Comparison of ENCODE assay signal across 16 cellular contexts in the genomic region with DNA sequence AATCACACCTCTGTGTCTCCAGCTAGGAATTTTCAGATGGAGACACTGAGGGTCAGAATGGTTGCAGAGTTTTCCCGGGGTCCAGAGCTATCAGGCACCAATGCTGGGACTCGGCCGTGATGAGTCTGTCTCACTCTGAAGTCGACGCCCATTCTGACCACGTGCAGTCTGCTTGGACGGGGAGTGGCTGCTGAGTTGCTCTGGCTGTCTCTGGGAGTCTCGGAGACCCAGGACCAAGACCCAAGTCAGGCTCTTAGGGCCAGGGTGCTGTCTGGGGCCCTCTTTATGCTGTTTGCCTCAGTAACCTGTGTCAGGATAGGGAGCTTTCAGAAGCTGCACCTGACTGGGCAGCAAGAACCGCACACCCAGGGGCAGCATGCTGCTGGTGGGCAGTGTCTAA. TPM values are rescaled to one million over a fixed set of nuclear protein-coding genes. Genes with fewer than 3 reads are reported as not detected.
A peak's percentile ranks its signal among the peaks of the same experiment; 100 is the strongest.
DNase-seq lines count a peak whose midpoint lies in the region; ATAC-seq, FAIRE-seq and TF ChIP-seq lines count a peak whose summit lies in the region.
"Had no signal": no experiment of that assay in that cellular context is flagged by ENCODE, and none has a peak within 500 bp of the region (broad histone marks: within the 10 kb centered on the region; RNA-seq: fewer than 3 reads in every experiment).

No MANE protein-coding gene starts in this region.

- POLR2A ChIA-PET in H1 (lab: Charles Lee; ENCODE audit: partially characterized antibody): interaction anchor here (0.6 to 2.4 kb wide), 4 partner anchors 28 to 426 kb away, joined by 3 to 5 read pairs (median 4); a partner anchor contains a TSS
- POLR2A ChIA-PET in activated CD4-positive, alpha-beta T cell treated with anti-CD3 and anti-CD28 coated beads, Interleukin-2, amount 10 ng/mL, durations not matched to agents 7 days and 5 days (lab: Charles Lee): no interaction called here

- H3K9me3 ChIP-seq in left ventricle myocardium inferior (replicated peaks) (no peaks in the 10 kb centered on the region), H1 (ENCODE audit: insufficient read depth in 2 of 2, low read depth in 1 of 2, low read length in 1 of 2) (no peaks in the 10 kb centered on the region), skeletal muscle satellite cell (replicated peaks; ENCODE audit: low read length) (no peaks in the 10 kb centered on the region)

- no peaks in the 10 kb centered on the region for H3K9me3 Mint-ChIP-seq in activated CD4-positive, alpha-beta T cell treated with anti-CD3 and anti-CD28 coated beads, Interleukin-2, amount 10 ng/mL, durations not matched to agents 7 days and 5 days
- H3K9me3 Mint-ChIP-seq: CD4-positive, CD25-positive, alpha-beta regulatory T cell; H9 had no signal

- H3K79me1 ChIP-seq in H1 (ENCODE audit: low read depth, low read length): no peaks in the 10 kb centered on the region

- ATAC-seq in HG03442 (IDR thresholded peaks at IDR 0.05; ENCODE audit: unreplicated experiment): no peak

- peak overlapping the region; percentile 72 for H3K4me3 ChIP-seq in left ventricle myocardium inferior
- no peak overlapping the region for H3K4me3 ChIP-seq in H1 (ENCODE audit: extremely low read depth in 1 of 4, insufficient read depth in 2 of 4, low read depth in 3 of 4, low read length in 4 of 4)
- no peak overlapping the region for H3K4me3 ChIP-seq in skeletal muscle satellite cell (ENCODE audit: low read length)

- H3K27ac ChIP-seq in left ventricle myocardium inferior (replicated peaks): peak overlapping the region; percentile 95
- H3K27ac ChIP-seq in H1 (ENCODE audit: low read depth, low read length): no peak overlapping the region

- no peak for TF ChIP-seq POLR2A in H1 (IDR thresholded peaks at IDR 0.05; ENCODE audit: control extremely low read depth in 1 of 2, low read depth in 2 of 2, low read length in 2 of 2)

- H4K91ac ChIP-seq in H1 (replicated peaks; ENCODE audit: insufficient read length, low read length): no peak overlapping the region

- H3K36me3 ChIP-seq in left ventricle myocardium inferior (peaks cover 7% of the 10 kb centered on the region), H1 (ENCODE audit: control insufficient read depth in 2 of 4, insufficient read depth in 4 of 4, low read length in 3 of 4) (no peaks in the 10 kb centered on the region), skeletal muscle satellite cell (ENCODE audit: insufficient read depth, low read length) (peaks cover 41% of the 10 kb centered on the region)

- H4K5ac ChIP-seq in H1 (ENCODE audit: insufficient read length, low read depth, low read length): no peak overlapping the region

- H3K9ac ChIP-seq in H1 (replicated peaks in 1 of 4; ENCODE audit: extremely low read depth in 1 of 4, low read depth in 3 of 4, low read length in 3 of 4): no peak overlapping the region
- no peak overlapping the region for H3K9ac ChIP-seq in skeletal muscle satellite cell (ENCODE audit: low read depth, low read length)

- H3K23ac ChIP-seq in H1 (ENCODE audit: insufficient read length): no peak overlapping the region

- H2BK15ac ChIP-seq in H1 (ENCODE audit: low read length): 0 out of 2 replicates have a peak overlapping the region, but pooled peaks have one; percentile 81

- H3K4ac ChIP-seq in H1 (replicated peaks; ENCODE audit: insufficient read length, low read depth, low read length): no peak overlapping the region

- no peaks in the 10 kb centered on the region for H3K4me1 Mint-ChIP-seq in activated CD4-positive, alpha-beta T cell treated with anti-CD3 and anti-CD28 coated beads, Interleukin-2, amount 10 ng/mL, durations not matched to agents 7 days and 5 days

- TF ChIP-seq CTCF in left ventricle myocardium inferior (IDR thresholded peaks at IDR 0.05; ENCODE audit: borderline replicate concordance) (no peak), H1 (IDR thresholded peaks at IDR 0.05; ENCODE audit: control extremely low read depth in 1 of 3, insufficient read depth in 1 of 3, low read depth in 1 of 3, low read length in 3 of 3) (no peak)

- H3K27ac Mint-ChIP-seq in activated CD4-positive, alpha-beta T cell treated with anti-CD3 and anti-CD28 coated beads, Interleukin-2, amount 10 ng/mL, durations not matched to agents 7 days and 5 days: no peak overlapping the region
- H3K27ac Mint-ChIP-seq: H9 had no signal

- no peaks in the 10 kb centered on the region for H4K20me1 ChIP-seq in H1 (replicated peaks in 1 of 2; ENCODE audit: control insufficient read depth in 1 of 2, insufficient read depth in 2 of 2, low read length in 2 of 2)

- no peaks in the 10 kb centered on the region for H3K27me3 ChIP-seq in left ventricle myocardium inferior (ENCODE audit: low read depth)
- H3K27me3 ChIP-seq in H1 (replicated peaks in 1 of 4; ENCODE audit: control insufficient read depth in 3 of 4, extremely low read depth in 1 of 4, insufficient read depth in 3 of 4, low read length in 3 of 4): no peaks in the 10 kb centered on the region; a peak in 2 of 7 replicates
- no peaks in the 10 kb centered on the region for H3K27me3 ChIP-seq in skeletal muscle satellite cell (ENCODE audit: control insufficient read depth, insufficient read depth, low read length)

- H3K79me2 ChIP-seq in H1 (ENCODE audit: control insufficient read depth in 1 of 2, insufficient read depth in 2 of 2, low read length in 2 of 2): no peaks in the 10 kb centered on the region

- no peak overlapping the region for H2AFZ ChIP-seq in H1 (ENCODE audit: low read length)

- H3K36me3 Mint-ChIP-seq in activated CD4-positive, alpha-beta T cell treated with anti-CD3 and anti-CD28 coated beads, Interleukin-2, amount 10 ng/mL, durations not matched to agents 7 days and 5 days (ENCODE audit: low read depth): no peaks in the 10 kb centered on the region
- H3K36me3 Mint-ChIP-seq: CD4-positive, CD25-positive, alpha-beta regulatory T cell had no signal

- H2BK12ac ChIP-seq in H1 (ENCODE audit: low read depth, low read length): no peak overlapping the region

- FAIRE-seq in H1 (lab: Jason Lieb, UNC): no peak
- FAIRE-seq: G401.6, RCC 7860 had no signal

- no peak overlapping the region for H3K56ac ChIP-seq in H1 (replicated peaks; ENCODE audit: insufficient read length, low read depth, low read length)

- peaks cover 7% of the 10 kb centered on the region for H3K27me3 Mint-ChIP-seq in activated CD4-positive, alpha-beta T cell treated with anti-CD3 and anti-CD28 coated beads, Interleukin-2, amount 10 ng/mL, durations not matched to agents 7 days and 5 days

- H3K4me3 Mint-ChIP-seq in activated CD4-positive, alpha-beta T cell treated with anti-CD3 and anti-CD28 coated beads, Interleukin-2, amount 10 ng/mL, durations not matched to agents 7 days and 5 days: no peak overlapping the region
- H3K4me3 Mint-ChIP-seq: CD4-positive, CD25-positive, alpha-beta regulatory T cell had no signal

- H3K4me1 ChIP-seq in left ventricle myocardium inferior (peaks cover 73% of the 10 kb centered on the region), H1 (replicated peaks in 1 of 4; ENCODE audit: control insufficient read depth in 3 of 4, insufficient read depth in 4 of 4, low read length in 3 of 4) (peaks cover 6 to 29% (median 19%) of the 10 kb centered on the region in 4 experiments), skeletal muscle satellite cell (ENCODE audit: control insufficient read depth, insufficient read depth, low read length) (peaks cover 65% of the 10 kb centered on the region)

- no peak overlapping the region for H2AK5ac ChIP-seq in H1 (ENCODE audit: low read depth, low read length)

- H2BK120ac ChIP-seq in H1 (replicated peaks; ENCODE audit: low read depth, low read length): no peak overlapping the region

- H2BK20ac ChIP-seq in H1 (ENCODE audit: low read length): no peak overlapping the region

- TF ChIP-seq EP300 in H1 (IDR thresholded peaks at IDR 0.05; ENCODE audit: borderline replicate concordance in 1 of 2, low read depth in 2 of 2, low read length in 2 of 2): no peak

- TF ChIP-seq RAD21 in H1 (IDR thresholded peaks at IDR 0.05 in 1 of 2, conservative IDR thresholded peaks at IDR 0.05 in 1 of 2; ENCODE audit: low read depth in 2 of 2, low read length in 2 of 2): no peak

- no peak overlapping the region for H3K18ac ChIP-seq in H1 (ENCODE audit: extremely low read depth, low read length)

- intact Hi-C loops in left ventricle myocardium inferior (cut with micrococcal nuclease) (no loop called here), cardiac septum (cut with DNase I) (no loop called here)

- no peak overlapping the region for H4K8ac ChIP-seq in H1 (ENCODE audit: extremely low read depth, insufficient read depth, low read length)

- DNase-seq in left ventricle myocardium inferior: no peak
- no peak for DNase-seq in cardiac septum (ENCODE audit: low spot score)
- peak; percentile 29 for DNase-seq in NCI-H69 (lab: John Stamatoyannopoulos, UW)
- no peak for DNase-seq in H1 (ENCODE audit: low read depth in 1 of 2, low spot score in 2 of 2)
- DNase-seq in NCI-H446 treated with DMSO at 0.1 percent for 48 hours (lab: John Stamatoyannopoulos, UW): no peak
- no peak for DNase-seq in activated CD4-positive, alpha-beta T cell treated with anti-CD3 and anti-CD28 coated beads, Interleukin-2, amount 10 ng/mL, durations not matched to agents 7 days and 5 days
- DNase-seq: CD4-positive, CD25-positive, alpha-beta regulatory T cell; DMS53; H9; NCI-H1048; NCI-H146 had no signal

- CTCF ChIA-PET in H1 (lab: Charles Lee; ENCODE audit: partially characterized antibody): interaction anchor here (0.6 to 12.0 kb wide), 8 partner anchors 14 to 413 kb away, joined by 3 to 171 read pairs (median 7); a partner anchor contains a TSS
- CTCF ChIA-PET in activated CD4-positive, alpha-beta T cell treated with anti-CD3 and anti-CD28 coated beads, Interleukin-2, amount 10 ng/mL, durations not matched to agents 7 days and 5 days (lab: Charles Lee): no interaction called here

- H2BK5ac ChIP-seq in H1 (ENCODE audit: low read depth, low read length): no peak overlapping the region

- no peak overlapping the region for H3K14ac ChIP-seq in H1 (ENCODE audit: insufficient read length)

- H3K4me2 ChIP-seq in H1 (ENCODE audit: insufficient read depth in 1 of 2, low read depth in 2 of 2, low read length in 2 of 2) (no peak overlapping the region), skeletal muscle satellite cell (ENCODE audit: low read length) (peak overlapping the region; percentile 84)

- 78% methylated on average over 9 of the region's 9 CpGs; no CpG with 5 or more reads in 1 of the 2 experiments for WGBS in H1 (ENCODE audit: extremely low coverage in 1 of 2, insufficient coverage in 1 of 2, insufficient read length in 1 of 2, insufficient replicate concordance in 2 of 2, low coverage in 1 of 2, low lambda C conversion rate in 2 of 2, missing lambda C conversion rate in 1 of 2), 2 experiments

- H3K23me2 ChIP-seq in H1 (ENCODE audit: low read depth, low read length): no peaks in the 10 kb centered on the region

RNA-seq across cellular contexts. Expression of a gene that starts 4.6 kb away (rescaled TPM):
- total RNA-seq in left ventricle myocardium inferior (42.0 TPM), cardiac septum (16.6 TPM)
- 0.22 and 0.23 TPM in 2 replicates for total RNA-seq in H1 (2021; fragmentation: NEBNext Ultra II Directional; extraction: Animal tissue kit (Norgen Biotek cat#: 25700))
- 0.73 and 0.93 TPM in 2 replicates for polyA plus RNA-seq in H1 (2011; rRNA removed)
- polyA plus RNA-seq in H1 (2011; cell fraction: cytosol; rRNA removed): 0.72 TPM
- 0.80 TPM for polyA plus RNA-seq in H1 (2011; cell fraction: nucleus; rRNA removed)
- polyA plus RNA-seq in H1 (2012, experiment 1 of 2): 0.25 to 0.81 TPM (median 0.46 TPM) in 4 replicates
- polyA plus RNA-seq in H1 (2012, experiment 2 of 2): 0.26 TPM
- polyA plus RNA-seq in H1 (2013, experiment 1 of 2): 0.14 TPM
- 0.13 TPM for polyA plus RNA-seq in H1 (2013, experiment 2 of 2)
- polyA minus RNA-seq in H1 (2011; rRNA and poly(A)+ RNA removed): 0.66 and 0.69 TPM in 2 replicates
- polyA minus RNA-seq in H1 (2011; cell fraction: cytosol; rRNA and poly(A)+ RNA removed): not detected
- polyA minus RNA-seq in H1 (2011; cell fraction: nucleus; rRNA and poly(A)+ RNA removed): 1.00 TPM
- 0.51 and 2.6 TPM in 2 replicates for total RNA-seq in skeletal muscle satellite cell (2012; rRNA removed)
- not detected for total RNA-seq in activated CD4-positive, alpha-beta T cell treated with anti-CD3 and anti-CD28 coated beads, Interleukin-2, amount 10 ng/mL, durations not matched to agents 7 days and 5 days
- total RNA-seq: CD4-positive, CD25-positive, alpha-beta regulatory T cell; HT-29 had no signal
- polyA plus RNA-seq: CD4-positive, CD25-positive, alpha-beta regulatory T cell had no signal

RNA-seq across cellular contexts. Expression of a gene that starts 30.6 kb away (rescaled TPM):
- total RNA-seq in left ventricle myocardium inferior (199 TPM), cardiac septum (209 TPM)
- 104 and 107 TPM in 2 replicates for total RNA-seq in H1 (2021; fragmentation: NEBNext Ultra II Directional; extraction: Animal tissue kit (Norgen Biotek cat#: 25700))
- 44.1 and 52.1 TPM in 2 replicates for polyA plus RNA-seq in H1 (2011; rRNA removed)
- polyA plus RNA-seq in H1 (2011; cell fraction: cytosol; rRNA removed): 57.4 TPM
- polyA plus RNA-seq in H1 (2011; cell fraction: nucleus; rRNA removed): 62.0 TPM
- polyA plus RNA-seq in H1 (2012, experiment 1 of 2): 117 to 214 TPM (median 170 TPM) in 4 replicates
- 56.3 TPM for polyA plus RNA-seq in H1 (2012, experiment 2 of 2)
- 88.8 TPM for polyA plus RNA-seq in H1 (2013, experiment 1 of 2)
- polyA plus RNA-seq in H1 (2013, experiment 2 of 2): 97.1 TPM
- 13.7 and 13.9 TPM in 2 replicates for polyA minus RNA-seq in H1 (2011; rRNA and poly(A)+ RNA removed)
- polyA minus RNA-seq in H1 (2011; cell fraction: cytosol; rRNA and poly(A)+ RNA removed): 12.4 TPM
- 21.4 TPM for polyA minus RNA-seq in H1 (2011; cell fraction: nucleus; rRNA and poly(A)+ RNA removed)
- total RNA-seq in skeletal muscle satellite cell (2012; rRNA removed): 17.5 and 18.8 TPM in 2 replicates
- total RNA-seq in activated CD4-positive, alpha-beta T cell treated with anti-CD3 and anti-CD28 coated beads, Interleukin-2, amount 10 ng/mL, durations not matched to agents 7 days and 5 days: 10 to 100 TPM; 77.6 to 80.0 TPM

RNA-seq across cellular contexts. Expression of a gene that starts 46.8 kb away (rescaled TPM):
- total RNA-seq in left ventricle myocardium inferior (22.2 TPM), cardiac septum (29.6 TPM)
- total RNA-seq in H1 (2021; fragmentation: NEBNext Ultra II Directional; extraction: Animal tissue kit (Norgen Biotek cat#: 25700)): 54.1 and 57.3 TPM in 2 replicates
- polyA plus RNA-seq in H1 (2011; rRNA removed): 32.7 and 54.9 TPM in 2 replicates
- polyA plus RNA-seq in H1 (2011; cell fraction: cytosol; rRNA removed): 58.9 TPM
- 127 TPM for polyA plus RNA-seq in H1 (2011; cell fraction: nucleus; rRNA removed)
- polyA plus RNA-seq in H1 (2012, experiment 1 of 2): 58.7 to 71.6 TPM (median 62.9 TPM) in 4 replicates
- polyA plus RNA-seq in H1 (2012, experiment 2 of 2): 48.3 TPM
- polyA plus RNA-seq in H1 (2013, experiment 1 of 2): 44.0 TPM
- 48.2 TPM for polyA plus RNA-seq in H1 (2013, experiment 2 of 2)
- 47.6 and 60.5 TPM in 2 replicates for polyA minus RNA-seq in H1 (2011; rRNA and poly(A)+ RNA removed)
- polyA minus RNA-seq in H1 (2011; cell fraction: cytosol; rRNA and poly(A)+ RNA removed): 36.8 TPM
- 82.4 TPM for polyA minus RNA-seq in H1 (2011; cell fraction: nucleus; rRNA and poly(A)+ RNA removed)
- 20.3 TPM in 2 replicates for total RNA-seq in skeletal muscle satellite cell (2012; rRNA removed)
- 10 to 100 TPM; 73.1 to 74.1 TPM for total RNA-seq in activated CD4-positive, alpha-beta T cell treated with anti-CD3 and anti-CD28 coated beads, Interleukin-2, amount 10 ng/mL, durations not matched to agents 7 days and 5 days

Comparison
In these comparisons a context has a peak if more than half of its experiments do, and no peak if none do; other contexts are left out.
1. RNA of a gene that starts 4.6 kb away (total RNA-seq): 42.0 TPM in left ventricle myocardium inferior (single experiment) and 16.6 TPM in cardiac septum (single experiment); 0.22 to 0.23 TPM in H1 and not detected in activated CD4-positive, alpha-beta T cell treated with anti-CD3 and anti-CD28 coated beads, Interleukin-2, amount 10 ng/mL, durations not matched to agents 7 days and 5 days; every median in the first group is over 10 times any median in the second.